Comparison of ENCODE assay signal across 16 cellular contexts in the genomic region with DNA sequence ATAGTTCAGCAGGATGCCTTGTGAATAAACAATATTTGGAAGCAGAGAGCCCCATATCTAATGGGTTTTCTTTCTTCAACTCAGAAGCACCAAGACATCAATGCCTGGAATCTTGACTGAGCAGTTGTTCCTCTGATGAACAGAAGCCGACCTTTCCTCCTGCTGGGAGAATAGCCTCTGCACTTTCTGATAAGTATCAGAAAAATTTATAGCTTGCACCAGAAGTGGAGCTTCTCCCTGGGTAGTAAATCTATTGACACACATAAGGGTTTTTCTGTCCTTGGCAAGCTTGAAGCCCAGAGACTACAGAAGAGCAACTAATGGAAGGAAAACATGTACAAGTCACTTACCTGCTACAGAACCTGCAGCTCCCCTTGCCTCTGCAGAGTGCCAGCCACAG. TPM values are rescaled to one million over a fixed set of nuclear protein-coding genes. Genes with fewer than 3 reads are reported as not detected.
"Had no signal": no experiment of that assay in that cellular context is flagged by ENCODE, and none has a peak within 500 bp of the region (broad histone marks: within the 10 kb centered on the region; RNA-seq: fewer than 3 reads in every experiment).

No MANE protein-coding gene starts in this region.

- H3K27me3 ChIP-seq: brain microvascular endothelial cell, heart left ventricle, tibial artery, uterus had no signal

- ATAC-seq: heart left ventricle, natural killer cell had no signal

- H3K4me3 ChIP-seq: heart left ventricle, tibial artery, uterus had no signal

- DNase-seq: activated CD4-positive, alpha-beta T cell treated with anti-CD3 and anti-CD28 coated beads, Interleukin-2, amount 10 ng/mL, durations not matched to agents 7 days and 5 days; activated naive CD8-positive, alpha-beta T cell treated with anti-CD3 and anti-CD28 coated beads, Interleukin-2, amount 10 ng/mL, durations not matched to agents 7 days and 5 days; anterior cingulate cortex; brain microvascular endothelial cell; cortex of kidney; effector memory CD4-positive, alpha-beta T cell; heart left ventricle; immature natural killer cell; mesendoderm; natural killer cell; stimulated activated CD4-positive, alpha-beta T cell treated with anti-CD3 and anti-CD28 coated beads, Interleukin-2, amount 100 ng/mL, for 48 hours; stimulated activated naive B cell treated with anti-CD40 and anti-IgM and Interleukin-4, amounts not matched to agents 10 μg/mL and 1 μg/mL and 100 μg/mL, for 72 hours; tibial artery; uterus had no signal

- H3K36me3 ChIP-seq: brain microvascular endothelial cell, heart left ventricle, neutrophil, tibial artery, uterus had no signal

- H3K9me3 ChIP-seq: neutrophil, tibial artery, uterus had no signal

- H3K27ac ChIP-seq: brain microvascular endothelial cell, heart left ventricle, neutrophil, tibial artery, uterus had no signal

- H3K4me1 ChIP-seq: heart left ventricle, tibial artery, uterus had no signal

RNA-seq across cellular contexts. Expression of a gene that starts 36.8 kb away (rescaled TPM):
- total RNA-seq: activated CD4-positive, alpha-beta T cell treated with anti-CD3 and anti-CD28 coated beads, Interleukin-2, amount 10 ng/mL, durations not matched to agents 7 days and 5 days; activated naive CD8-positive, alpha-beta T cell treated with anti-CD3 and anti-CD28 coated beads, Interleukin-2, amount 10 ng/mL, durations not matched to agents 7 days and 5 days; renal cortical epithelial cell had no signal
- polyA plus RNA-seq: immature natural killer cell had no signal
